ENCODE assay signal across 2 cellular contexts in genomic region chr5:71483355-71483754, GRCh38.
TF ChIP-seq lines count a peak whose summit lies in the region.

No MANE protein-coding gene starts in this region.

TF ChIP-seq in A549, 52 proteins besides CTCF, POLR2A, EP300 and RAD21:
- no peak for TF ChIP-seq ESRRA (IDR thresholded peaks at IDR 0.05; ENCODE audit: borderline replicate concordance, low read length)
- no peak for TF ChIP-seq ELK1 (IDR thresholded peaks at IDR 0.05; ENCODE audit: low read depth, low read length)
- TF ChIP-seq JUNB (IDR thresholded peaks at IDR 0.05): peak; percentile 92
- no peak for TF ChIP-seq CBX8 (IDR thresholded peaks at IDR 0.05)
- no peak for TF ChIP-seq HDAC2 (IDR thresholded peaks at IDR 0.05)
- TF ChIP-seq CEBPB (IDR thresholded peaks at IDR 0.05): no peak
- TF ChIP-seq CBX2 (IDR thresholded peaks at IDR 0.05; ENCODE audit: borderline replicate concordance, low read depth): no peak
- no peak for TF ChIP-seq RNF2 (IDR thresholded peaks at IDR 0.05; ENCODE audit: borderline replicate concordance, low read depth)
- TF ChIP-seq NR3C1 (IDR thresholded peaks at IDR 0.05): no peak
- TF ChIP-seq ZNF302 (CRISPR knock-in tag; IDR thresholded peaks at IDR 0.05): no peak
- no peak for TF ChIP-seq EHMT2 (IDR thresholded peaks at IDR 0.05; ENCODE audit: low read depth)
- 0 out of 3 replicates have a peak, but pooled peaks have one; percentile 27 for TF ChIP-seq BCL3 (IDR thresholded peaks at IDR 0.05)
- TF ChIP-seq USF2 (IDR thresholded peaks at IDR 0.05): no peak
- no peak for TF ChIP-seq KDM5A (IDR thresholded peaks at IDR 0.05)
- peak; percentile 50 for TF ChIP-seq MAFK (IDR thresholded peaks at IDR 0.05; ENCODE audit: partially characterized antibody)
- TF ChIP-seq RCOR1 (IDR thresholded peaks at IDR 0.05; ENCODE audit: low read depth, low read length): no peak
- no peak for TF ChIP-seq EHF (CRISPR knock-in tag; IDR thresholded peaks at IDR 0.05)
- TF ChIP-seq HMGXB4 (CRISPR knock-in tag; IDR thresholded peaks at IDR 0.05; ENCODE audit: borderline replicate concordance): no peak
- no peak for TF ChIP-seq POLR2AphosphoS2 (conservative IDR thresholded peaks at IDR 0.05; ENCODE audit: low read length)
- no peak for TF ChIP-seq PBX3 (IDR thresholded peaks at IDR 0.05)
- no peak for TF ChIP-seq HOXB5 (CRISPR knock-in tag; IDR thresholded peaks at IDR 0.05)
- peak; percentile 88 for TF ChIP-seq FOSL2 (IDR thresholded peaks at IDR 0.05)
- TF ChIP-seq FOSL2 (CRISPR knock-in tag; IDR thresholded peaks at IDR 0.05): peak; percentile 87
- no peak for TF ChIP-seq E2F6 (IDR thresholded peaks at IDR 0.05; ENCODE audit: borderline replicate concordance, low read depth)
- no peak for TF ChIP-seq FOSB (CRISPR knock-in tag; IDR thresholded peaks at IDR 0.05)
- no peak; the same call in 1 of the 2 replicates for TF ChIP-seq GATA3 (IDR thresholded peaks at IDR 0.05; ENCODE audit: borderline replicate concordance)
- no peak for TF ChIP-seq KDM1A (IDR thresholded peaks at IDR 0.05; ENCODE audit: low read depth)
- TF ChIP-seq HOXB13 (CRISPR knock-in tag; IDR thresholded peaks at IDR 0.05; ENCODE audit: low read depth): no peak
- no peak for TF ChIP-seq PHF8 (IDR thresholded peaks at IDR 0.05; ENCODE audit: borderline replicate concordance, low read depth)
- no peak for TF ChIP-seq RARB (CRISPR knock-in tag; IDR thresholded peaks at IDR 0.05)
- TF ChIP-seq JUN (IDR thresholded peaks at IDR 0.05): peak in 1 of 2 experiments; percentile 48; a peak in 1 of 5 replicates

TF ChIP-seq in HCT116, 20 proteins besides CTCF, POLR2A, EP300 and RAD21:
- TF ChIP-seq ELF1 (IDR thresholded peaks at IDR 0.05; ENCODE audit: borderline replicate concordance, low read depth) (no peak), FOSL1 (IDR thresholded peaks at IDR 0.05; ENCODE audit: low read depth) (peak; percentile 92), EGR1 (IDR thresholded peaks at IDR 0.05; ENCODE audit: low read depth) (no peak), EZH2 (IDR thresholded peaks at IDR 0.05) (no peak), JUND (IDR thresholded peaks at IDR 0.05) (peak; percentile 91), CEBPB (IDR thresholded peaks at IDR 0.05; ENCODE audit: low read depth) (peak; percentile 60), SP1 (IDR thresholded peaks at IDR 0.05; ENCODE audit: low read depth) (peak; percentile 74), TCF7L2 (IDR thresholded peaks at IDR 0.05; ENCODE audit: borderline replicate concordance, extremely low read depth, insufficient read depth, insufficient read length) (no peak), ZFX (IDR thresholded peaks at IDR 0.05) (no peak), POLR2AphosphoS5 (IDR thresholded peaks at IDR 0.05; ENCODE audit: low read depth, low read length) (no peak), SIN3A (IDR thresholded peaks at IDR 0.05; ENCODE audit: low read depth) (0 out of 2 replicates have a peak, but pooled peaks have one; percentile 37), SRF (IDR thresholded peaks at IDR 0.05; ENCODE audit: low read depth) (no peak), CBX3 (IDR thresholded peaks at IDR 0.05; ENCODE audit: low read depth) (peak; percentile 63; the same call in 1 of the 2 replicates), YY1 (IDR thresholded peaks at IDR 0.05; ENCODE audit: extremely low read depth, insufficient replicate concordance, low read depth, low read length) (no peak)
- TF ChIP-seq, protein P1, sequence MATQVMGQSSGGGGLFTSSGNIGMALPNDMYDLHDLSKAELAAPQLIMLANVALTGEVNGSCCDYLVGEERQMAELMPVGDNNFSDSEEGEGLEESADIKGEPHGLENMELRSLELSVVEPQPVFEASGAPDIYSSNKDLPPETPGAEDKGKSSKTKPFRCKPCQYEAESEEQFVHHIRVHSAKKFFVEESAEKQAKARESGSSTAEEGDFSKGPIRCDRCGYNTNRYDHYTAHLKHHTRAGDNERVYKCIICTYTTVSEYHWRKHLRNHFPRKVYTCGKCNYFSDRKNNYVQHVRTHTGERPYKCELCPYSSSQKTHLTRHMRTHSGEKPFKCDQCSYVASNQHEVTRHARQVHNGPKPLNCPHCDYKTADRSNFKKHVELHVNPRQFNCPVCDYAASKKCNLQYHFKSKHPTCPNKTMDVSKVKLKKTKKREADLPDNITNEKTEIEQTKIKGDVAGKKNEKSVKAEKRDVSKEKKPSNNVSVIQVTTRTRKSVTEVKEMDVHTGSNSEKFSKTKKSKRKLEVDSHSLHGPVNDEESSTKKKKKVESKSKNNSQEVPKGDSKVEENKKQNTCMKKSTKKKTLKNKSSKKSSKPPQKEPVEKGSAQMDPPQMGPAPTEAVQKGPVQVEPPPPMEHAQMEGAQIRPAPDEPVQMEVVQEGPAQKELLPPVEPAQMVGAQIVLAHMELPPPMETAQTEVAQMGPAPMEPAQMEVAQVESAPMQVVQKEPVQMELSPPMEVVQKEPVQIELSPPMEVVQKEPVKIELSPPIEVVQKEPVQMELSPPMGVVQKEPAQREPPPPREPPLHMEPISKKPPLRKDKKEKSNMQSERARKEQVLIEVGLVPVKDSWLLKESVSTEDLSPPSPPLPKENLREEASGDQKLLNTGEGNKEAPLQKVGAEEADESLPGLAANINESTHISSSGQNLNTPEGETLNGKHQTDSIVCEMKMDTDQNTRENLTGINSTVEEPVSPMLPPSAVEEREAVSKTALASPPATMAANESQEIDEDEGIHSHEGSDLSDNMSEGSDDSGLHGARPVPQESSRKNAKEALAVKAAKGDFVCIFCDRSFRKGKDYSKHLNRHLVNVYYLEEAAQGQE (IDR thresholded peaks at IDR 0.05; ENCODE audit: low read depth): no peak
- TF ChIP-seq, protein P2, sequence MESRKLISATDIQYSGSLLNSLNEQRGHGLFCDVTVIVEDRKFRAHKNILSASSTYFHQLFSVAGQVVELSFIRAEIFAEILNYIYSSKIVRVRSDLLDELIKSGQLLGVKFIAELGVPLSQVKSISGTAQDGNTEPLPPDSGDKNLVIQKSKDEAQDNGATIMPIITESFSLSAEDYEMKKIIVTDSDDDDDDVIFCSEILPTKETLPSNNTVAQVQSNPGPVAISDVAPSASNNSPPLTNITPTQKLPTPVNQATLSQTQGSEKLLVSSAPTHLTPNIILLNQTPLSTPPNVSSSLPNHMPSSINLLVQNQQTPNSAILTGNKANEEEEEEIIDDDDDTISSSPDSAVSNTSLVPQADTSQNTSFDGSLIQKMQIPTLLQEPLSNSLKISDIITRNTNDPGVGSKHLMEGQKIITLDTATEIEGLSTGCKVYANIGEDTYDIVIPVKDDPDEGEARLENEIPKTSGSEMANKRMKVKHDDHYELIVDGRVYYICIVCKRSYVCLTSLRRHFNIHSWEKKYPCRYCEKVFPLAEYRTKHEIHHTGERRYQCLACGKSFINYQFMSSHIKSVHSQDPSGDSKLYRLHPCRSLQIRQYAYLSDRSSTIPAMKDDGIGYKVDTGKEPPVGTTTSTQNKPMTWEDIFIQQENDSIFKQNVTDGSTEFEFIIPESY (IDR thresholded peaks at IDR 0.05; ENCODE audit: extremely low read depth, insufficient replicate concordance, low read length): no peak
